Comparison of ENCODE assay signal across 11 cellular contexts in the genomic region with DNA sequence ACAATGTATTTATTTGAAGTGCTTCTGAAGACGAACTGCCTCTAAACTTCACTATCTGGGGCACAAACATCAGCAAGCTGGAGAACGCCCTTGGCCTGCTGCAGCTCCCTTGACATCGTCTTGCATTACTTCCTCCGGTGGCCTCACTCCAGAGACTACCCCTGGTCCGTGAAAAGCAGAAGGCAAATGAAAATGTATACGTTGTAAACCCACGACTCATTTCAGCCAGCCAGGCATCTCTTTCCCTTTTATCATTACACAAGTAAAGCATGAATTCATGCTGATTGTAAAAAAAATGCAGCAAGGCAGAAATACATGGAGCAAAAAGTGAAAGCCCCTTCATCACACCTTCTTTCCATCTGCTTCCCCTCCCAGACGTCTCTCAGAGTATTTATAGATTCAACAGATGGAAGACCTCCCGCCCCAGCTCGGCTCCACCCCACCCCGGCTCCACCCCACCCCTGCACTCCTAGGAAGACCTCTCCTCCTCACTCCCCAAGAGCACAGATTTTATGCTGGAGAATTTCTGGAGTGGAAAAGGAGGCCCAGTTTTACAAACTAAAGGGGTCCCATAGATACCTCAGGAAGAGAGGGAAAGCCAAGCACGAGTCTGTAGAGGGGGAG. TPM values are rescaled to one million over a fixed set of nuclear protein-coding genes. Genes with fewer than 3 reads are reported as not detected.
A peak's percentile ranks its signal among the peaks of the same experiment; 100 is the strongest.
DNase-seq lines count a peak whose midpoint lies in the region; ATAC-seq and TF ChIP-seq lines count a peak whose summit lies in the region.
"Had no signal": no experiment of that assay in that cellular context is flagged by ENCODE, and none has a peak within 500 bp of the region (broad histone marks: within the 10 kb centered on the region; RNA-seq: fewer than 3 reads in every experiment).

No MANE protein-coding gene starts in this region.

- no peak overlapping the region for H3K4ac ChIP-seq in H9 (ENCODE audit: low read depth, low read length)

- peaks cover 3% of the 10 kb centered on the region; the same call in 1 of the 2 replicates for H3K4me1 ChIP-seq in H9 (ENCODE audit: insufficient read depth, low read length)

- no peak overlapping the region for H2BK120ac ChIP-seq in H9 (ENCODE audit: low read depth, low read length, poor library complexity, severe bottlenecking)

- no peak overlapping the region for H3K27ac ChIP-seq in H9 (ENCODE audit: insufficient read length, low read depth, low read length)
- H3K27ac ChIP-seq: HL-60 had no signal

- DNase-seq in DMS 273 (lab: John Stamatoyannopoulos, UW; ENCODE audit: unreplicated experiment), result peak; percentile 88
- no peak for DNase-seq in H9
- DNase-seq in WTC11 (ENCODE audit: low spot score), result no peak
- DNase-seq in naive B cell, result no peak
- no peak for DNase-seq in middle frontal gyrus (ENCODE audit: extremely low spot score, low spot score)
- DNase-seq in activated CD4-positive, CD25-positive, alpha-beta regulatory T cell (lab: John Stamatoyannopoulos, UW), result no peak
- DNase-seq: CD8-positive, alpha-beta T cell; stimulated activated CD4-positive, alpha-beta T cell treated with anti-CD3 and anti-CD28 coated beads, Interleukin-4, amount 100 ng/mL, for 24 hours had no signal

- H3K18ac ChIP-seq in H9 (ENCODE audit: insufficient read length, low read depth, low read length), result peak overlapping the region; percentile 82

- no peak overlapping the region for H3K4me2 ChIP-seq in H9 (ENCODE audit: insufficient read depth, insufficient read length, low read length)

- no peak overlapping the region for H4K8ac ChIP-seq in H9 (replicated peaks; ENCODE audit: insufficient read length, low read depth, low read length)

- H2BK12ac ChIP-seq in H9 (ENCODE audit: insufficient read length, low read depth, low read length), result no peak overlapping the region

- H4K91ac ChIP-seq in H9 (ENCODE audit: insufficient read length, low read depth, low read length), result no peak overlapping the region

- H4K5ac ChIP-seq in H9 (ENCODE audit: insufficient read length, low read depth, low read length), result no peak overlapping the region

- POLR2A ChIA-PET in WTC11 (lab: Charles Lee), result interaction anchor here (0.6 kb wide), 1 partner anchor 30 kb away, joined by 3 read pairs; no protein-coding TSS in a partner anchor

- H3K4me1 Mint-ChIP-seq in H9, result peaks cover 22 to 29% of the 10 kb centered on the region in 2 experiments
- H3K4me1 Mint-ChIP-seq in WTC11, result peaks cover 21% of the 10 kb centered on the region
- H3K4me1 Mint-ChIP-seq in naive B cell, result peaks cover 9 to 19% (median 16%) of the 10 kb centered on the region in 3 donors

- H2BK15ac ChIP-seq in H9 (ENCODE audit: low read depth, low read length), result no peak overlapping the region

- H3K36me3 Mint-ChIP-seq in H9 (ENCODE audit: insufficient read depth in 1 of 3, low read depth in 3 of 3) (peaks cover 1 to 15% (median 3%) of the 10 kb centered on the region in 3 experiments; a peak in 4 of 7 replicates), WTC11 (peaks cover 8% of the 10 kb centered on the region), naive B cell (peaks cover 0 to 5% of the 10 kb centered on the region in 2 donors)
- H3K36me3 Mint-ChIP-seq: CD8-positive, alpha-beta T cell had no signal

- H3K9me3 Mint-ChIP-seq in H9 (peaks cover 10 to 13% of the 10 kb centered on the region in 2 experiments; a peak in 3 of 5 replicates), WTC11 (peaks cover 14% of the 10 kb centered on the region), naive B cell (peaks cover 0 to 6% (median 4%) of the 10 kb centered on the region in 7 donors)
- H3K9me3 Mint-ChIP-seq: CD8-positive, alpha-beta T cell had no signal

- no peak overlapping the region for H3K9ac ChIP-seq in H9 (ENCODE audit: extremely low read depth, insufficient read length, low read length)

- no peak overlapping the region for H2BK20ac ChIP-seq in H9 (ENCODE audit: low read depth, low read length, poor library complexity, severe bottlenecking)

- no peak for TF ChIP-seq CTCF in H9 (conservative IDR thresholded peaks at IDR 0.05)
- no peak for TF ChIP-seq CTCF in WTC11 (IDR thresholded peaks at IDR 0.05)

- H3T11ph ChIP-seq in H9 (ENCODE audit: low read length), result no peak overlapping the region

- no peaks in the 10 kb centered on the region for H3K79me1 ChIP-seq in H9 (ENCODE audit: insufficient read depth, low read depth, low read length, poor library complexity, severe bottlenecking)

- no peaks in the 10 kb centered on the region for H3K9me3 ChIP-seq in H9 (ENCODE audit: control insufficient read depth, low read depth, low read length)

- ATAC-seq in WTC11 (peak; percentile 50), naive B cell (ENCODE audit: low read depth in 2 of 2) (no peak), SK-N-SH treated with all-trans-retinoic acid at 6 μM for 48 hours (no peak), HG03457 (IDR thresholded peaks at IDR 0.05; ENCODE audit: unreplicated experiment) (no peak)
- ATAC-seq: CD8-positive, alpha-beta T cell had no signal

- no peak overlapping the region for H2BK5ac ChIP-seq in H9 (ENCODE audit: insufficient read length, low read length)

- no peaks in the 10 kb centered on the region for H3K79me2 ChIP-seq in H9 (ENCODE audit: insufficient read depth, low read length)

- no peaks in the 10 kb centered on the region for H3K23me2 ChIP-seq in H9 (ENCODE audit: insufficient read length, low read depth, low read length, poor library complexity, severe bottlenecking)

- no peak overlapping the region for H3K14ac ChIP-seq in H9 (ENCODE audit: insufficient read depth, low read length)

- no peak overlapping the region for H3K56ac ChIP-seq in H9 (ENCODE audit: insufficient read length, low read depth, low read length)

- no peaks in the 10 kb centered on the region for H4K20me1 ChIP-seq in H9 (ENCODE audit: control insufficient read depth, insufficient read depth, insufficient read length)

- H2AFZ ChIP-seq in H9 (ENCODE audit: low read length), result no peak overlapping the region

- no peak overlapping the region for H2AK5ac ChIP-seq in H9 (ENCODE audit: insufficient read length, low read length)

- H3K27ac Mint-ChIP-seq in H9, result peak overlapping the region; percentile 78 to 91 (median 81); a peak in 3 of 7 replicates
- no peak overlapping the region for H3K27ac Mint-ChIP-seq in WTC11
- peak overlapping the region in 1 of 6 donors; percentile 93 for H3K27ac Mint-ChIP-seq in naive B cell
- H3K27ac Mint-ChIP-seq: CD8-positive, alpha-beta T cell had no signal

- H3K23ac ChIP-seq in H9 (ENCODE audit: insufficient read length, low read depth, low read length), result no peak overlapping the region

- CTCF ChIA-PET in WTC11 (lab: Charles Lee), result no interaction called here

- H3K27me3 Mint-ChIP-seq in H9 (ENCODE audit: low read depth) (peaks cover 2% of the 10 kb centered on the region; the same call in 1 of the 2 replicates), WTC11 (ENCODE audit: low read depth) (no peaks in the 10 kb centered on the region), naive B cell (no peaks in the 10 kb centered on the region)

- peak overlapping the region in 1 of 2 experiments; percentile 49; a peak in 1 of 5 replicates for H3K4me3 Mint-ChIP-seq in H9
- no peak overlapping the region for H3K4me3 Mint-ChIP-seq in WTC11
- peak overlapping the region in 7 of 8 donors; percentile 31 to 81 (median 64) for H3K4me3 Mint-ChIP-seq in naive B cell
- H3K4me3 Mint-ChIP-seq: CD8-positive, alpha-beta T cell had no signal

- H3K27me3 ChIP-seq in H9 (ENCODE audit: insufficient read depth, low read length), result no peaks in the 10 kb centered on the region

- no CpG with 5 or more reads among the region's 12 CpGs for WGBS in H9 (ENCODE audit: extremely low coverage, insufficient read length, low lambda C conversion rate)

TF ChIP-seq in WTC11, 78 proteins besides CTCF, POLR2A, EP300 and RAD21 (continues in another document):
- TF ChIP-seq, protein P1, sequence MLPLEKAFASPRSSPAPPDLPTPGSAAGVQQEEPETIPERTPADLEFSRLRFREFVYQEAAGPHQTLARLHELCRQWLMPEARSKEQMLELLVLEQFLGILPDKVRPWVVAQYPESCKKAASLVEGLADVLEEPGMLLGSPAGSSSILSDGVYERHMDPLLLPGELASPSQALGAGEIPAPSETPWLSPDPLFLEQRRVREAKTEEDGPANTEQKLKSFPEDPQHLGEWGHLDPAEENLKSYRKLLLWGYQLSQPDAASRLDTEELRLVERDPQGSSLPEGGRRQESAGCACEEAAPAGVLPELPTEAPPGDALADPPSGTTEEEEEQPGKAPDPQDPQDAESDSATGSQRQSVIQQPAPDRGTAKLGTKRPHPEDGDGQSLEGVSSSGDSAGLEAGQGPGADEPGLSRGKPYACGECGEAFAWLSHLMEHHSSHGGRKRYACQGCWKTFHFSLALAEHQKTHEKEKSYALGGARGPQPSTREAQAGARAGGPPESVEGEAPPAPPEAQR (CRISPR knock-in tag; IDR thresholded peaks at IDR 0.05), result no peak

TF ChIP-seq in SK-N-SH treated with all-trans-retinoic acid at 6 μM for 48 hours, 23 proteins besides CTCF, POLR2A, EP300 and RAD21 (continues in another document):
- TF ChIP-seq BACH2 (CRISPR knock-in tag; IDR thresholded peaks at IDR 0.05; ENCODE audit: borderline replicate concordance), result no peak
- TF ChIP-seq GLIS3 (CRISPR knock-in tag; IDR thresholded peaks at IDR 0.05), result no peak
- TF ChIP-seq, protein P2, sequence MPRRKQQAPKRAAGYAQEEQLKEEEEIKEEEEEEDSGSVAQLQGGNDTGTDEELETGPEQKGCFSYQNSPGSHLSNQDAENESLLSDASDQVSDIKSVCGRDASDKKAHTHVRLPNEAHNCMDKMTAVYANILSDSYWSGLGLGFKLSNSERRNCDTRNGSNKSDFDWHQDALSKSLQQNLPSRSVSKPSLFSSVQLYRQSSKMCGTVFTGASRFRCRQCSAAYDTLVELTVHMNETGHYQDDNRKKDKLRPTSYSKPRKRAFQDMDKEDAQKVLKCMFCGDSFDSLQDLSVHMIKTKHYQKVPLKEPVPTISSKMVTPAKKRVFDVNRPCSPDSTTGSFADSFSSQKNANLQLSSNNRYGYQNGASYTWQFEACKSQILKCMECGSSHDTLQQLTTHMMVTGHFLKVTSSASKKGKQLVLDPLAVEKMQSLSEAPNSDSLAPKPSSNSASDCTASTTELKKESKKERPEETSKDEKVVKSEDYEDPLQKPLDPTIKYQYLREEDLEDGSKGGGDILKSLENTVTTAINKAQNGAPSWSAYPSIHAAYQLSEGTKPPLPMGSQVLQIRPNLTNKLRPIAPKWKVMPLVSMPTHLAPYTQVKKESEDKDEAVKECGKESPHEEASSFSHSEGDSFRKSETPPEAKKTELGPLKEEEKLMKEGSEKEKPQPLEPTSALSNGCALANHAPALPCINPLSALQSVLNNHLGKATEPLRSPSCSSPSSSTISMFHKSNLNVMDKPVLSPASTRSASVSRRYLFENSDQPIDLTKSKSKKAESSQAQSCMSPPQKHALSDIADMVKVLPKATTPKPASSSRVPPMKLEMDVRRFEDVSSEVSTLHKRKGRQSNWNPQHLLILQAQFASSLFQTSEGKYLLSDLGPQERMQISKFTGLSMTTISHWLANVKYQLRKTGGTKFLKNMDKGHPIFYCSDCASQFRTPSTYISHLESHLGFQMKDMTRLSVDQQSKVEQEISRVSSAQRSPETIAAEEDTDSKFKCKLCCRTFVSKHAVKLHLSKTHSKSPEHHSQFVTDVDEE (CRISPR knock-in tag; IDR thresholded peaks at IDR 0.05), result no peak
- no peak for TF ChIP-seq ZC3H10 (CRISPR knock-in tag; IDR thresholded peaks at IDR 0.05)
- TF ChIP-seq OSR1 (CRISPR knock-in tag; IDR thresholded peaks at IDR 0.05), result no peak

RNA-seq across cellular contexts. Expression of a gene that starts 41.6 kb away (rescaled TPM):
- total RNA-seq in H9 (2021) (49.6 and 51.0 TPM in 2 replicates), WTC11 (2021) (59.9 to 69.3 TPM (median 61.4 TPM) in 3 replicates)
- 10 to 100 TPM; 31.0 to 49.2 (median 41.7) TPM for polyA plus RNA-seq in naive B cell (ENCODE audit: low read depth in 6 of 6)
